ENCODE assay signal across 9 cellular contexts in genomic region chr2:182372661-182373060, GRCh38. TPM values are rescaled to one million over a fixed set of nuclear protein-coding genes. Genes with fewer than 3 reads are reported as not detected.
DNase-seq lines count a peak whose midpoint lies in the region; FAIRE-seq and TF ChIP-seq lines count a peak whose summit lies in the region.
"Had no signal": no experiment of that assay in that cellular context is flagged by ENCODE, and none has a peak within 500 bp of the region (broad histone marks: within the 10 kb centered on the region; RNA-seq: fewer than 3 reads in every experiment).

No MANE protein-coding gene starts in this region.

- peak; percentile 74 for DNase-seq in HPDE6-E6E7 (ENCODE audit: extremely low spot score)
- peak; percentile 97 for DNase-seq in bronchial epithelial cell (ENCODE audit: low read depth)
- peak; percentile 93 for DNase-seq in kidney glomerular epithelial cell (lab: John Stamatoyannopoulos, UW)
- DNase-seq in SHP77 (lab: John Stamatoyannopoulos, UW), result no peak
- DNase-seq in OCI-M2 (lab: John Stamatoyannopoulos, UW; ENCODE audit: unreplicated experiment), result no peak
- no peak for DNase-seq in NCI-H187 (lab: John Stamatoyannopoulos, UW)
- DNase-seq in NCI-H510A treated with DMSO at 0.1 percent for 48 hours (lab: John Stamatoyannopoulos, UW), result no peak
- DNase-seq: NK-92 treated with Interleukin-12 subunit alpha and Interleukin-12 subunit beta, amount 100 ng/mL, for 24 hours had no signal

- no peaks in the 10 kb centered on the region for H3K27me3 ChIP-seq in bronchial epithelial cell (ENCODE audit: control insufficient read depth, insufficient read depth, low read length)
- H3K27me3 ChIP-seq in thymus (ENCODE audit: control insufficient read depth, insufficient read depth), result no peaks in the 10 kb centered on the region

- no peaks in the 10 kb centered on the region for H3K9me3 ChIP-seq in thymus (ENCODE audit: control insufficient read depth)

- H3K4me1 ChIP-seq in thymus (ENCODE audit: control insufficient read depth, insufficient read depth, low read length), result no peaks in the 10 kb centered on the region

- peak overlapping the region; percentile 25 for H3K27ac ChIP-seq in thymus (ENCODE audit: low read depth)

- FAIRE-seq in bronchial epithelial cell (lab: Jason Lieb, UNC), result peak; percentile 97

- no peak overlapping the region for H3K4me3 ChIP-seq in bronchial epithelial cell (ENCODE audit: low read depth, low read length)
- no peak overlapping the region for H3K4me3 ChIP-seq in thymus (ENCODE audit: low read length)

- no peaks in the 10 kb centered on the region for H3K36me3 ChIP-seq in bronchial epithelial cell (ENCODE audit: control insufficient read depth, insufficient read depth, low read length)
- H3K36me3 ChIP-seq in thymus (ENCODE audit: control insufficient read depth, insufficient read depth), result no peaks in the 10 kb centered on the region

- TF ChIP-seq CTCF in bronchial epithelial cell (IDR thresholded peaks at IDR 0.05; ENCODE audit: insufficient read depth, low read length, severe bottlenecking), result no peak

- 82% methylated on average over 2 of the region's 2 CpGs for WGBS in thymus

RNA-seq across cellular contexts. Expression of gene PDE1A, which starts 54.2 kb away (rescaled TPM):
- 0.13 and 0.53 TPM in 2 replicates for total RNA-seq in bronchial epithelial cell
- 13.0 TPM for polyA plus RNA-seq in thymus

Comparison
In these comparisons a context has a peak if more than half of its experiments do, and no peak if none do; other contexts are left out.
1. DNase-seq: peak in HPDE6-E6E7 (single experiment), bronchial epithelial cell (single experiment) and kidney glomerular epithelial cell (single experiment); none in SHP77 (0 of 2), OCI-M2 (single experiment), NCI-H187 (0 of 2) and NCI-H510A treated with DMSO at 0.1 percent for 48 hours (single experiment).